Comparison of ENCODE assay signal across 20 cellular contexts in genomic region chr6:158544428-158544827, GRCh38. TPM values are rescaled to one million over a fixed set of nuclear protein-coding genes. Genes with fewer than 3 reads are reported as not detected.
A peak's percentile ranks its signal among the peaks of the same experiment; 100 is the strongest.
DNase-seq lines count a peak whose midpoint lies in the region; TF ChIP-seq lines count a peak whose summit lies in the region.
"Had no signal": no experiment of that assay in that cellular context is flagged by ENCODE, and none has a peak within 500 bp of the region (broad histone marks: within the 10 kb centered on the region; RNA-seq: fewer than 3 reads in every experiment).

No MANE protein-coding gene starts in this region.

- no peak for TF ChIP-seq CTCF in HEK293 (tag by site-specific recombination; IDR thresholded peaks at IDR 0.05)
- TF ChIP-seq CTCF in endothelial cell (IDR thresholded peaks at IDR 0.05; ENCODE audit: unreplicated experiment): no peak
- no peak for TF ChIP-seq CTCF in neural progenitor cell (IDR thresholded peaks at IDR 0.05)

- POLR2A ChIA-PET in HEK293 (lab: Yijun Ruan, JAX): interaction anchor here (0.8 kb wide), 1 partner anchor 15 kb away, joined by 3 read pairs; no protein-coding TSS in a partner anchor

- H3K4me2 ChIP-seq in neural progenitor cell: no peak overlapping the region

- H3K27ac Mint-ChIP-seq in endothelial cell (ENCODE audit: unreplicated experiment) (peak overlapping the region; percentile 67), neural progenitor cell (no peak overlapping the region)
- H3K27ac Mint-ChIP-seq: B cell, IgD-negative memory B cell had no signal

- peaks cover 14% of the 10 kb centered on the region for H3K4me1 Mint-ChIP-seq in endothelial cell (ENCODE audit: unreplicated experiment)
- H3K4me1 Mint-ChIP-seq in neural progenitor cell: no peaks in the 10 kb centered on the region
- H3K4me1 Mint-ChIP-seq: B cell, CD14-positive monocyte had no signal

- H3K27me3 ChIP-seq in neural progenitor cell: no peaks in the 10 kb centered on the region

- H3K4me3 ChIP-seq in HEK293 (ENCODE audit: low read depth, low read length): no peak overlapping the region
- no peak overlapping the region for H3K4me3 ChIP-seq in neural progenitor cell

- no peaks in the 10 kb centered on the region for H3K79me2 ChIP-seq in neural progenitor cell (ENCODE audit: low read depth)

- H3K9me3 ChIP-seq in HEK293 (ENCODE audit: control insufficient read depth, insufficient read depth, low read depth, low read length) (no peaks in the 10 kb centered on the region), neural progenitor cell (ENCODE audit: low read depth) (no peaks in the 10 kb centered on the region)

- H3K36me3 ChIP-seq in HEK293 (ENCODE audit: control insufficient read depth in 2 of 2, insufficient read depth in 1 of 2, low read length in 2 of 2): no peaks in the 10 kb centered on the region
- H3K36me3 ChIP-seq in neural progenitor cell: no peaks in the 10 kb centered on the region

- no peak overlapping the region for H2AFZ ChIP-seq in neural progenitor cell (replicated peaks)

- CTCF ChIA-PET in HEK293 (lab: Yijun Ruan, JAX): interaction anchor here (0.5 to 0.7 kb wide), 3 partner anchors 12 to 321 kb away, joined by 3 read pairs; no protein-coding TSS in a partner anchor

- H3K4me3 Mint-ChIP-seq in endothelial cell (ENCODE audit: unreplicated experiment): no peak overlapping the region
- no peak overlapping the region for H3K4me3 Mint-ChIP-seq in neural progenitor cell
- H3K4me3 Mint-ChIP-seq: B cell, CD14-positive monocyte, IgD-negative memory B cell had no signal

- H3K9me3 Mint-ChIP-seq in endothelial cell (ENCODE audit: unreplicated experiment): no peaks in the 10 kb centered on the region
- no peaks in the 10 kb centered on the region for H3K9me3 Mint-ChIP-seq in neural progenitor cell
- H3K9me3 Mint-ChIP-seq: IgD-negative memory B cell had no signal

- peaks cover 6% of the 10 kb centered on the region for H4K20me1 ChIP-seq in neural progenitor cell (ENCODE audit: low read depth)

- H3K27ac ChIP-seq in HEK293 (ENCODE audit: extremely low read depth, low read depth, low read length): no peak overlapping the region
- H3K27ac ChIP-seq in neural progenitor cell: no peak overlapping the region

- H3K9ac ChIP-seq in neural progenitor cell: no peak overlapping the region

- H3K27me3 Mint-ChIP-seq in endothelial cell (ENCODE audit: unreplicated experiment) (peaks cover 1% of the 10 kb centered on the region), neural progenitor cell (ENCODE audit: insufficient read depth, low read depth) (peaks cover 5% of the 10 kb centered on the region)

- DNase-seq in ELF-1 (ENCODE audit: low read depth, low spot score) (peak; percentile 49), endothelial cell (ENCODE audit: low spot score) (no peak), neural progenitor cell (ENCODE audit: low spot score) (peak; percentile 52), COLO829 (ENCODE audit: low spot score) (no peak), putamen (ENCODE audit: low spot score) (no peak), HUDEP-2 (lab: John Stamatoyannopoulos, UW; ENCODE audit: unreplicated experiment in 76 of 76) (no peak)
- DNase-seq: DMS53, EL, Kasumi-1, NCI-H1694, NCI-H2081, NCI-H2171, NCI-H345, NCI-H524 treated with DMSO at 0.1 percent for 48 hours, RPMI8226, SHP77 had no signal

- peaks cover 17% of the 10 kb centered on the region for H3K36me3 Mint-ChIP-seq in endothelial cell (ENCODE audit: low read depth, unreplicated experiment)
- peaks cover 2% of the 10 kb centered on the region for H3K36me3 Mint-ChIP-seq in neural progenitor cell
- H3K36me3 Mint-ChIP-seq: CD14-positive monocyte, IgD-negative memory B cell had no signal

- no peaks in the 10 kb centered on the region for H3F3A ChIP-seq in neural progenitor cell (ENCODE audit: low read depth)

- H3K4me1 ChIP-seq in HEK293 (ENCODE audit: control insufficient read depth, insufficient read depth, low read length): no peaks in the 10 kb centered on the region; the same call in 1 of the 2 replicates
- peaks cover 5% of the 10 kb centered on the region for H3K4me1 ChIP-seq in neural progenitor cell

TF ChIP-seq in HEK293, 187 proteins besides CTCF, POLR2A, EP300 and RAD21:
- TF ChIP-seq ZNF169 (tag by site-specific recombination; IDR thresholded peaks at IDR 0.05): no peak
- TF ChIP-seq REST (tag by site-specific recombination; IDR thresholded peaks at IDR 0.05): peak; percentile 85
- TF ChIP-seq ZNF624 (tag by site-specific recombination; IDR thresholded peaks at IDR 0.05): no peak
- TF ChIP-seq ZNF335 (tag by site-specific recombination; conservative IDR thresholded peaks at IDR 0.05): no peak

RNA-seq across cellular contexts. Expression of gene TMEM181, which starts 15.5 kb away (rescaled TPM):
- total RNA-seq in endothelial cell (ENCODE audit: unreplicated experiment) (29.5 TPM), neural progenitor cell (ENCODE audit: low replicate concordance) (20.8 and 27.3 TPM in 2 replicates)

Comparison
In these comparisons a context has a peak if more than half of its experiments do, and no peak if none do; other contexts are left out.
1. DNase-seq: peak in ELF-1 (single experiment) and neural progenitor cell (single experiment); none in endothelial cell (single experiment), COLO829 (single experiment), putamen (single experiment) and HUDEP-2 (0 of 76).